ENCODE assay signal across 26 cellular contexts in the genomic region with DNA sequence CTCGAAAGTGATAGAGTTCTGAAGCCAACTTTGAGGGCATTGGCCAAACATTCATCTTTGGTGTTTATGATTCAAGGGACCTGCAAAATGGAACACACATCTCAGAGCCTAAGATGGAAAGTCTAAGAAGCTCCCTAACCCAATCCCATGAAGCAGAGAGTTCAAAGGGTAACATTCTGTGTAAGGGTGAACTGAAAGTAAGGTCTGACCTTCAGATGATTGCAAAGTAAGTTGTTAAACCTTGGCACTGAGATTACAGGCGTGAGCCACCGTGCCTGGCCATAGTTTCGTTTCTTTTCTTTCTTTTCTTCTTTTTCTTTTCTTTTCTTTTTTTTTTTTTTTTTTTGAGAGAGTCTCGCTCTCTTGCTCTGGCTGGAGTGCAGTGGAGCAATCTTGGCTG. TPM values are rescaled to one million over a fixed set of nuclear protein-coding genes. Genes with fewer than 3 reads are reported as not detected.
DNase-seq lines count a peak whose midpoint lies in the region; ATAC-seq, FAIRE-seq and TF ChIP-seq lines count a peak whose summit lies in the region.
"Had no signal": no experiment of that assay in that cellular context is flagged by ENCODE, and none has a peak within 500 bp of the region (broad histone marks: within the 10 kb centered on the region; RNA-seq: fewer than 3 reads in every experiment).

No MANE protein-coding gene starts in this region.

- H3K9me3 ChIP-seq in small intestine (ENCODE audit: control insufficient read depth, low read depth) = no peaks in the 10 kb centered on the region
- H3K9me3 ChIP-seq: ascending aorta, SJCRH30 had no signal

- FAIRE-seq in small intestine (lab: Jason Lieb, UNC) = no peak
- FAIRE-seq: GM18507, HTR-8/SVneo, keratinocyte had no signal

- no peaks in the 10 kb centered on the region for H3K36me3 ChIP-seq in small intestine (ENCODE audit: control insufficient read depth in 2 of 2, insufficient read depth in 2 of 2, low read length in 2 of 2)
- H3K36me3 ChIP-seq: ascending aorta, heart right ventricle had no signal

- peaks cover 8% of the 10 kb centered on the region for H3K27me3 Mint-ChIP-seq in activated naive CD4-positive, alpha-beta T cell treated with anti-CD3 and anti-CD28 coated beads, Interleukin-2, amount 10 ng/mL, durations not matched to agents 7 days and 5 days
- H3K27me3 Mint-ChIP-seq in activated B cell treated with CpG ODN at 0.5 μM for 24 hours = no peaks in the 10 kb centered on the region
- peaks cover 0 to 11% (median 4%) of the 10 kb centered on the region in 3 donors for H3K27me3 Mint-ChIP-seq in immature natural killer cell (ENCODE audit: low read depth in 3 of 3)

- no peaks in the 10 kb centered on the region for H3K27me3 ChIP-seq in small intestine (ENCODE audit: control insufficient read depth in 2 of 2, insufficient read depth in 2 of 2, low read length in 2 of 2)
- H3K27me3 ChIP-seq: ascending aorta, heart right ventricle, SJCRH30 had no signal

- CTCF ChIA-PET in activated naive CD4-positive, alpha-beta T cell treated with anti-CD3 and anti-CD28 coated beads, Interleukin-2, amount 10 ng/mL, durations not matched to agents 7 days and 5 days (lab: Charles Lee) = interaction anchor here (1.4 kb wide), 1 partner anchor 46 kb away, joined by 5 read pairs; a partner anchor contains a TSS
- CTCF ChIA-PET in activated B cell treated with CpG ODN at 0.5 μM for 24 hours (lab: Charles Lee) = no interaction called here

- peak overlapping the region; percentile 93 for H3K4me3 Mint-ChIP-seq in activated naive CD4-positive, alpha-beta T cell treated with anti-CD3 and anti-CD28 coated beads, Interleukin-2, amount 10 ng/mL, durations not matched to agents 7 days and 5 days
- H3K4me3 Mint-ChIP-seq in activated B cell treated with CpG ODN at 0.5 μM for 24 hours = peak overlapping the region; percentile 11
- peak overlapping the region; percentile 29 to 94 (median 43) for H3K4me3 Mint-ChIP-seq in immature natural killer cell

- peak overlapping the region in 1 of 2 donors; percentile 35 for H3K4me3 ChIP-seq in small intestine (ENCODE audit: low read depth in 1 of 2, low read length in 2 of 2)
- H3K4me3 ChIP-seq: SJCRH30 had no signal

- H3K4me1 ChIP-seq in small intestine (ENCODE audit: control insufficient read depth in 2 of 2, insufficient read depth in 1 of 2, low read depth in 1 of 2, low read length in 1 of 2) = peaks cover 0 to 8% of the 10 kb centered on the region in 2 donors

- intact Hi-C loops in activated B cell treated with CpG ODN at 0.5 μM for 24 hours (cut with micrococcal nuclease) (loop anchor here (10.0 kb wide), 1 partner anchor 217 kb away; a partner anchor contains a TSS), Right ventricle myocardium inferior (cut with DNase I) (no loop called here)

- peaks cover 6% of the 10 kb centered on the region for H3K9me3 Mint-ChIP-seq in activated naive CD4-positive, alpha-beta T cell treated with anti-CD3 and anti-CD28 coated beads, Interleukin-2, amount 10 ng/mL, durations not matched to agents 7 days and 5 days
- H3K9me3 Mint-ChIP-seq in activated B cell treated with CpG ODN at 0.5 μM for 24 hours = peaks cover 3% of the 10 kb centered on the region
- H3K9me3 Mint-ChIP-seq in immature natural killer cell = peaks cover 0 to 6% (median under 1%) of the 10 kb centered on the region in 6 donors

- peaks cover 17% of the 10 kb centered on the region for H3K36me3 Mint-ChIP-seq in activated naive CD4-positive, alpha-beta T cell treated with anti-CD3 and anti-CD28 coated beads, Interleukin-2, amount 10 ng/mL, durations not matched to agents 7 days and 5 days
- H3K36me3 Mint-ChIP-seq in activated B cell treated with CpG ODN at 0.5 μM for 24 hours (ENCODE audit: low read depth) = peaks cover 11% of the 10 kb centered on the region
- peaks cover 0 to 5% (median 5%) of the 10 kb centered on the region in 3 donors for H3K36me3 Mint-ChIP-seq in immature natural killer cell

- DNase-seq in activated naive CD4-positive, alpha-beta T cell treated with anti-CD3 and anti-CD28 coated beads, Interleukin-2, amount 10 ng/mL, durations not matched to agents 7 days and 5 days = no peak
- no peak for DNase-seq in activated naive CD4-positive, alpha-beta T cell treated with anti-CD3 and anti-CD28 coated beads, Interleukin-2, amount 50 U/mL, for 16 hours
- DNase-seq in activated B cell treated with CpG ODN at 0.5 μM for 24 hours = no peak
- DNase-seq in immature natural killer cell = no peak
- DNase-seq in small intestine = peak; percentile 89
- no peak for DNase-seq in Right ventricle myocardium inferior (ENCODE audit: missing footprints)
- DNase-seq: activated CD4-positive, alpha-beta T cell treated with anti-CD3 and anti-CD28 coated beads, Interleukin-2, amount 50 U/mL, for 1 hour; endodermal cell; GM23248; heart right ventricle; mesendoderm; NCI-H1417 treated with DMSO at 0.1 percent for 48 hours; NCI-H2171; NCI-H748 treated with DMSO at 0.1 percent for 48 hours; OCI-M1; SJCRH30; stimulated activated CD4-positive, alpha-beta T cell treated with anti-CD3 and anti-CD28 coated beads, Interleukin-15, amount 100 ng/mL, for 24 hours; stimulated activated naive CD4-positive, alpha-beta T cell treated with Interleukin-2 at 50 U/mL for 16 hours; T-helper 9 cell; trophoblast cell had no signal

- 30 to 60% (median 33%) methylated on average over 5 of the region's 5 CpGs for WGBS in small intestine, 3 donors

- H3K4me1 Mint-ChIP-seq in activated naive CD4-positive, alpha-beta T cell treated with anti-CD3 and anti-CD28 coated beads, Interleukin-2, amount 10 ng/mL, durations not matched to agents 7 days and 5 days = peaks cover 43% of the 10 kb centered on the region
- peaks cover 51% of the 10 kb centered on the region for H3K4me1 Mint-ChIP-seq in activated B cell treated with CpG ODN at 0.5 μM for 24 hours
- peaks cover 31 to 43% of the 10 kb centered on the region in 2 donors for H3K4me1 Mint-ChIP-seq in immature natural killer cell

- H3K27ac Mint-ChIP-seq in activated naive CD4-positive, alpha-beta T cell treated with anti-CD3 and anti-CD28 coated beads, Interleukin-2, amount 10 ng/mL, durations not matched to agents 7 days and 5 days = no peak overlapping the region
- no peak overlapping the region for H3K27ac Mint-ChIP-seq in activated B cell treated with CpG ODN at 0.5 μM for 24 hours
- H3K27ac Mint-ChIP-seq in immature natural killer cell = peak overlapping the region in 1 of 6 donors; percentile 24
- H3K27ac Mint-ChIP-seq: endodermal cell had no signal

- ATAC-seq in activated B cell treated with CpG ODN at 0.5 μM for 24 hours (ENCODE audit: low read depth) (no peak), GM21390 (IDR thresholded peaks at IDR 0.05; ENCODE audit: unreplicated experiment) (no peak), HG02981 (IDR thresholded peaks at IDR 0.05; ENCODE audit: unreplicated experiment) (no peak), Right ventricle myocardium inferior (no peak)
- ATAC-seq: heart right ventricle had no signal

- peak overlapping the region; percentile 56 to 90 for H3K27ac ChIP-seq in small intestine (ENCODE audit: low read depth in 1 of 2, low read length in 1 of 2)
- H3K27ac ChIP-seq: ascending aorta, GM23248, heart right ventricle, SJCRH30 had no signal

- no peak for TF ChIP-seq CTCF in activated B cell treated with CpG ODN at 0.5 μM for 24 hours (IDR thresholded peaks at IDR 0.05)

- POLR2A ChIA-PET in activated B cell treated with CpG ODN at 0.5 μM for 24 hours (lab: Charles Lee) = interaction anchor here (0.7 kb wide), 1 partner anchor 34 kb away, joined by 5 read pairs; no protein-coding TSS in a partner anchor

RNA-seq across cellular contexts. Expression of a gene that starts 2.2 kb away (rescaled TPM):
- total RNA-seq in activated B cell treated with CpG ODN at 0.5 μM for 24 hours (17.0 and 21.0 TPM in 2 replicates), Right ventricle myocardium inferior (4.8 TPM)
- polyA plus RNA-seq in immature natural killer cell (10 to 100 TPM in 1 of 3 donors, 1 to 10 TPM in 2; 1.3 to 10.7 (median 3.7) TPM), small intestine (10 to 100 TPM in 2 of 3 donors, 1 to 10 TPM in 1; 9.0 to 17.3 (median 15.9) TPM)

RNA-seq across cellular contexts. Expression of a gene that starts 20.3 kb away (rescaled TPM):
- total RNA-seq in activated B cell treated with CpG ODN at 0.5 μM for 24 hours = 28.5 and 34.1 TPM in 2 replicates
- 1 to 10 TPM; 1.6 to 4.4 (median 3.0) TPM for polyA plus RNA-seq in immature natural killer cell
- 1 to 10 TPM; 3.2 to 5.9 (median 4.0) TPM for polyA plus RNA-seq in small intestine
- total RNA-seq in Right ventricle myocardium inferior = 4.3 TPM

RNA-seq across cellular contexts. Expression of a gene that starts 46.3 kb away (rescaled TPM):
- total RNA-seq in activated B cell treated with CpG ODN at 0.5 μM for 24 hours = 21.6 and 21.7 TPM in 2 replicates
- 1 to 10 TPM in 2 of 3 donors, under 1 TPM in 1; 0.54 to 2.3 (median 1.2) TPM for polyA plus RNA-seq in immature natural killer cell
- polyA plus RNA-seq in small intestine = 10 to 100 TPM; 11.1 to 16.5 (median 14.1) TPM
- total RNA-seq in Right ventricle myocardium inferior = 13.2 TPM

Comparison
In these comparisons a context has a peak if more than half of its experiments do, and no peak if none do; other contexts are left out.
1. H3K4me3 Mint-ChIP-seq: peak in every context shown above with its lines; median percentile 93 in activated naive CD4-positive, alpha-beta T cell treated with anti-CD3 and anti-CD28 coated beads, Interleukin-2, amount 10 ng/mL, durations not matched to agents 7 days and 5 days; 43 in immature natural killer cell; 11 in activated B cell treated with CpG ODN at 0.5 μM for 24 hours.